In genomic region chr21:14080040-14080763, GRCh38 we compare ENCODE assay signal across 25 cellular contexts.
"Had no signal": no experiment of that assay in that cellular context is flagged by ENCODE, and none has a peak within 500 bp of the region (broad histone marks: within the 10 kb centered on the region; RNA-seq: fewer than 3 reads in every experiment).

No MANE protein-coding gene starts in this region.

- H3K36me3 Mint-ChIP-seq: activated naive CD8-positive, alpha-beta T cell had no signal

- H3K4me3 Mint-ChIP-seq: activated naive CD8-positive, alpha-beta T cell; activated T-cell treated with anti-CD3 and anti-CD28 coated beads, Interleukin-2, amount 50 U/mL, for 4 hours; natural killer cell; stimulated activated memory B cell treated with anti-CD40 and anti-IgM and Interleukin-4, amounts not matched to agents 10 μg/mL and 1 μg/mL and 100 μg/mL, for 72 hours had no signal

- H3K4me1 ChIP-seq: adrenal gland, ascending aorta, stomach, suprapubic skin, tibial nerve, uterus had no signal

- DNase-seq: activated CD8-positive, alpha-beta memory T cell treated with anti-CD3 and anti-CD28 coated beads, Interleukin-2, amount 50 U/mL, for 4 hours; activated naive CD4-positive, alpha-beta T cell; activated T-cell treated with anti-CD3 and anti-CD28 coated beads, Interleukin-2, amount 50 U/mL, for 4 hours; adrenal gland; central memory CD4-positive, alpha-beta T cell; dorsolateral prefrontal cortex; kidney; midbrain; natural killer cell; occipital lobe; posterior cingulate gyrus; stimulated activated CD4-positive, alpha-beta T cell treated with anti-CD3 and anti-CD28 coated beads, Interleukin-15, amount 100 ng/mL, for 24 hours; stomach; T-helper 1 cell; uterus had no signal

- H3K27me3 ChIP-seq: adrenal gland, ascending aorta, dorsolateral prefrontal cortex, stomach, suprapubic skin, tibial nerve, uterus had no signal

- H3K36me3 ChIP-seq: adrenal gland, ascending aorta, uterus had no signal

- H3K27ac ChIP-seq: adrenal gland, ascending aorta, dorsolateral prefrontal cortex, epithelial cell of prostate, stomach, suprapubic skin, tibial nerve, uterus had no signal

- H3K27ac Mint-ChIP-seq: activated naive CD8-positive, alpha-beta T cell; activated T-helper 2 cell treated with anti-CD3 and anti-CD28 coated beads, Interferon-gamma antibody, Interleukin-2, Interleukin-4, amounts not matched to agents 10 μg/mL and 5 μg/mL and 100 μg/mL, durations not matched to agents 14 hours and 24 hours and 36 hours; natural killer cell; stimulated activated memory B cell treated with anti-CD40 and anti-IgM and Interleukin-4, amounts not matched to agents 10 μg/mL and 1 μg/mL and 100 μg/mL, for 72 hours had no signal

- FAIRE-seq: colon, kidney, TTC549 had no signal

- H3K4me3 ChIP-seq: adrenal gland, ascending aorta, dorsolateral prefrontal cortex, smooth muscle cell, stomach, suprapubic skin, tibial nerve, uterus had no signal

- H3K4me1 Mint-ChIP-seq: natural killer cell had no signal

- H3K9me3 ChIP-seq: adrenal gland, uterus had no signal

- H3K27me3 Mint-ChIP-seq: activated naive CD8-positive, alpha-beta T cell; stimulated activated memory B cell treated with anti-CD40 and anti-IgM and Interleukin-4, amounts not matched to agents 10 μg/mL and 1 μg/mL and 100 μg/mL, for 72 hours had no signal

- H3K4me2 ChIP-seq: smooth muscle cell had no signal
